In genomic region chr5:107047048-107047447, GRCh38 we compare ENCODE assay signal across 38 cellular contexts.
"Had no signal": no experiment of that assay in that cellular context is flagged by ENCODE, and none has a peak within 500 bp of the region (broad histone marks: within the 10 kb centered on the region; RNA-seq: fewer than 3 reads in every experiment).

No MANE protein-coding gene starts in this region.

- H3K9me3 ChIP-seq: adrenal gland, ascending aorta, body of pancreas, breast epithelium had no signal

- H3K4me3 ChIP-seq: adrenal gland, ascending aorta, body of pancreas, breast epithelium, cardiac muscle cell had no signal

- H3K9me3 Mint-ChIP-seq: activated naive CD4-positive, alpha-beta T cell treated with anti-CD3 and anti-CD28 coated beads for 36 hours; activated naive CD4-positive, alpha-beta T cell treated with anti-CD3 and anti-CD28 coated beads, Interleukin-2, amount 50 U/mL, for 24 hours; activated naive CD8-positive, alpha-beta T cell treated with anti-CD3 and anti-CD28 coated beads for 36 hours; activated naive CD8-positive, alpha-beta T cell treated with anti-CD3 and anti-CD28 coated beads, Interleukin-2, amount 50 U/mL, for 24 hours; activated T-helper 17 cell treated with anti-CD3 and anti-CD28 coated beads, Interleukin-2, amount 50 U/mL, for 72 hours; activated T-helper 2 cell treated with anti-CD3 and anti-CD28 coated beads, Interferon-gamma antibody, Interleukin-2, Interleukin-4, amounts not matched to agents 10 μg/mL and 5 μg/mL and 100 μg/mL, durations not matched to agents 14 hours and 24 hours and 36 hours; central memory CD8-positive, alpha-beta T cell had no signal

- H3K27me3 Mint-ChIP-seq: activated naive CD4-positive, alpha-beta T cell treated with anti-CD3 and anti-CD28 coated beads, Interleukin-2, amount 10 ng/mL, durations not matched to agents 7 days and 5 days; activated naive CD4-positive, alpha-beta T cell treated with anti-CD3 and anti-CD28 coated beads, Interleukin-2, amount 50 U/mL, for 24 hours; activated naive CD8-positive, alpha-beta T cell; activated naive CD8-positive, alpha-beta T cell treated with anti-CD3 and anti-CD28 coated beads for 36 hours; activated naive CD8-positive, alpha-beta T cell treated with anti-CD3 and anti-CD28 coated beads, Interleukin-2, amount 10 ng/mL, durations not matched to agents 7 days and 5 days; activated naive CD8-positive, alpha-beta T cell treated with anti-CD3 and anti-CD28 coated beads, Interleukin-2, amount 50 U/mL, for 24 hours; activated T-cell treated with anti-CD3 and anti-CD28 coated beads, Interleukin-2, amount 50 U/mL, for 24 hours; activated T-helper 17 cell treated with anti-CD3 and anti-CD28 coated beads, Interleukin-2, amount 50 U/mL, for 72 hours; brain had no signal

- H3K4me1 Mint-ChIP-seq: activated naive CD4-positive, alpha-beta T cell treated with anti-CD3 and anti-CD28 coated beads, Interleukin-2, amount 10 ng/mL, durations not matched to agents 7 days and 5 days; activated naive CD4-positive, alpha-beta T cell treated with anti-CD3 and anti-CD28 coated beads, Interleukin-2, amount 50 U/mL, for 24 hours; activated naive CD8-positive, alpha-beta T cell treated with anti-CD3 and anti-CD28 coated beads for 36 hours; activated naive CD8-positive, alpha-beta T cell treated with anti-CD3 and anti-CD28 coated beads, Interleukin-2, amount 10 ng/mL, durations not matched to agents 7 days and 5 days; activated naive CD8-positive, alpha-beta T cell treated with anti-CD3 and anti-CD28 coated beads, Interleukin-2, amount 50 U/mL, for 24 hours; activated T-helper 17 cell treated with anti-CD3 and anti-CD28 coated beads, Interleukin-2, amount 50 U/mL, for 72 hours; brain; central memory CD8-positive, alpha-beta T cell had no signal

- DNase-seq: activated effector memory CD4-positive, alpha-beta T cell treated with anti-CD3 and anti-CD28 coated beads, Interleukin-2, amount 50 U/mL, for 16 hours; activated effector memory CD4-positive, alpha-beta T cell treated with Interleukin-2 at 50 U/mL for 16 hours; activated gamma-delta T cell; activated gamma-delta T cell treated with Interleukin-2 at 50 U/mL for 16 hours; activated naive CD4-positive, alpha-beta T cell; activated naive CD4-positive, alpha-beta T cell treated with anti-CD3 and anti-CD28 coated beads for 36 hours; activated naive CD4-positive, alpha-beta T cell treated with anti-CD3 and anti-CD28 coated beads, Interleukin-2, amount 10 ng/mL, durations not matched to agents 7 days and 5 days; activated naive CD4-positive, alpha-beta T cell treated with anti-CD3 and anti-CD28 coated beads, Interleukin-2, amount 50 U/mL, for 16 hours; activated naive CD4-positive, alpha-beta T cell treated with Interleukin-2 at 50 U/mL for 16 hours; activated naive CD8-positive, alpha-beta T cell treated with anti-CD3 and anti-CD28 coated beads for 36 hours; activated naive CD8-positive, alpha-beta T cell treated with anti-CD3 and anti-CD28 coated beads, Interleukin-2, amount 10 ng/mL, durations not matched to agents 7 days and 5 days; activated naive CD8-positive, alpha-beta T cell treated with anti-CD3 and anti-CD28 coated beads, Interleukin-2, amount 50 U/mL, for 24 hours; activated T-cell treated with anti-CD3 and anti-CD28 coated beads, Interleukin-2, amount 50 U/mL, for 24 hours; activated T-cell treated with anti-CD3 and anti-CD28 coated beads, Interleukin-2, amount 50 U/mL, for 4 hours; activated T-cell treated with anti-CD3 and anti-CD28 coated beads, Interleukin-2, amount 50 U/mL, for 48 hours; activated T-cell treated with anti-CD3 and anti-CD28 coated beads, Interleukin-2, amount 50 U/mL, for 72 hours; adrenal gland; amniotic stem cell; amygdala; anterior cingulate cortex; aorta; body of pancreas; brain microvascular endothelial cell; caudate nucleus; central memory CD4-positive, alpha-beta T cell; cerebellar nuclear complex had no signal

- H3K4me1 ChIP-seq: adrenal gland, ascending aorta, body of pancreas, breast epithelium had no signal

- H3K27ac ChIP-seq: adrenal gland, ascending aorta, body of pancreas, brain microvascular endothelial cell, breast epithelium, cardiac muscle cell had no signal

- H3K36me3 ChIP-seq: adrenal gland, ascending aorta, brain microvascular endothelial cell, breast epithelium, cardiac muscle cell had no signal

- H3K36me3 Mint-ChIP-seq: activated naive CD4-positive, alpha-beta T cell treated with anti-CD3 and anti-CD28 coated beads, Interleukin-2, amount 10 ng/mL, durations not matched to agents 7 days and 5 days; activated naive CD4-positive, alpha-beta T cell treated with anti-CD3 and anti-CD28 coated beads, Interleukin-2, amount 50 U/mL, for 24 hours; activated naive CD4-positive, alpha-beta T cell treated with anti-CD3 and anti-CD28 coated beads, Interleukin-2, amount 50 U/mL, for 72 hours; activated naive CD8-positive, alpha-beta T cell; activated naive CD8-positive, alpha-beta T cell treated with anti-CD3 and anti-CD28 coated beads for 36 hours; activated naive CD8-positive, alpha-beta T cell treated with anti-CD3 and anti-CD28 coated beads, Interleukin-2, amount 10 ng/mL, durations not matched to agents 7 days and 5 days; brain had no signal

- H3K27ac Mint-ChIP-seq: activated naive CD4-positive, alpha-beta T cell treated with anti-CD3 and anti-CD28 coated beads for 36 hours; activated naive CD4-positive, alpha-beta T cell treated with anti-CD3 and anti-CD28 coated beads, Interleukin-2, amount 10 ng/mL, durations not matched to agents 7 days and 5 days; activated naive CD4-positive, alpha-beta T cell treated with anti-CD3 and anti-CD28 coated beads, Interleukin-2, amount 50 U/mL, for 24 hours; activated naive CD4-positive, alpha-beta T cell treated with anti-CD3 and anti-CD28 coated beads, Interleukin-2, amount 50 U/mL, for 72 hours; activated naive CD8-positive, alpha-beta T cell; activated naive CD8-positive, alpha-beta T cell treated with anti-CD3 and anti-CD28 coated beads for 36 hours; activated naive CD8-positive, alpha-beta T cell treated with anti-CD3 and anti-CD28 coated beads, Interleukin-2, amount 10 ng/mL, durations not matched to agents 7 days and 5 days; activated naive CD8-positive, alpha-beta T cell treated with anti-CD3 and anti-CD28 coated beads, Interleukin-2, amount 50 U/mL, for 24 hours; activated T-cell treated with anti-CD3 and anti-CD28 coated beads, Interleukin-2, amount 50 U/mL, for 24 hours; activated T-cell treated with anti-CD3 and anti-CD28 coated beads, Interleukin-2, amount 50 U/mL, for 72 hours; activated T-helper 17 cell treated with anti-CD3 and anti-CD28 coated beads, Interleukin-2, amount 50 U/mL, for 72 hours; activated T-helper 2 cell treated with anti-CD3 and anti-CD28 coated beads, Interferon-gamma antibody, Interleukin-2, Interleukin-4, amounts not matched to agents 10 μg/mL and 5 μg/mL and 100 μg/mL, durations not matched to agents 14 hours and 24 hours and 36 hours; brain had no signal

- H3K4me3 Mint-ChIP-seq: activated naive CD4-positive, alpha-beta T cell treated with anti-CD3 and anti-CD28 coated beads for 36 hours; activated naive CD4-positive, alpha-beta T cell treated with anti-CD3 and anti-CD28 coated beads, Interleukin-2, amount 10 ng/mL, durations not matched to agents 7 days and 5 days; activated naive CD4-positive, alpha-beta T cell treated with anti-CD3 and anti-CD28 coated beads, Interleukin-2, amount 50 U/mL, for 24 hours; activated naive CD8-positive, alpha-beta T cell; activated naive CD8-positive, alpha-beta T cell treated with anti-CD3 and anti-CD28 coated beads for 36 hours; activated naive CD8-positive, alpha-beta T cell treated with anti-CD3 and anti-CD28 coated beads, Interleukin-2, amount 10 ng/mL, durations not matched to agents 7 days and 5 days; activated naive CD8-positive, alpha-beta T cell treated with anti-CD3 and anti-CD28 coated beads, Interleukin-2, amount 50 U/mL, for 24 hours; activated T-cell treated with anti-CD3 and anti-CD28 coated beads, Interleukin-2, amount 50 U/mL, for 24 hours; activated T-cell treated with anti-CD3 and anti-CD28 coated beads, Interleukin-2, amount 50 U/mL, for 4 hours; activated T-cell treated with anti-CD3 and anti-CD28 coated beads, Interleukin-2, amount 50 U/mL, for 72 hours; activated T-helper 17 cell treated with anti-CD3 and anti-CD28 coated beads, Interleukin-2, amount 50 U/mL, for 72 hours; brain; central memory CD8-positive, alpha-beta T cell had no signal

- FAIRE-seq: astrocyte, bronchial epithelial cell had no signal

- ATAC-seq: activated naive CD4-positive, alpha-beta T cell treated with anti-CD3 and anti-CD28 coated beads, Interleukin-2, amount 50 U/mL, for 72 hours; activated naive CD8-positive, alpha-beta T cell treated with anti-CD3 and anti-CD28 coated beads, Interleukin-2, amount 50 U/mL, for 24 hours; activated T-cell treated with anti-CD3 and anti-CD28 coated beads, Interleukin-2, amount 50 U/mL, for 4 hours; activated T-cell treated with anti-CD3 and anti-CD28 coated beads, Interleukin-2, amount 50 U/mL, for 72 hours; activated T-helper 17 cell treated with anti-CD3 and anti-CD28 coated beads, Interleukin-2, amount 50 U/mL, for 72 hours; body of pancreas had no signal
